11 cellular contexts compared by ENCODE assay signal in the genomic region with DNA sequence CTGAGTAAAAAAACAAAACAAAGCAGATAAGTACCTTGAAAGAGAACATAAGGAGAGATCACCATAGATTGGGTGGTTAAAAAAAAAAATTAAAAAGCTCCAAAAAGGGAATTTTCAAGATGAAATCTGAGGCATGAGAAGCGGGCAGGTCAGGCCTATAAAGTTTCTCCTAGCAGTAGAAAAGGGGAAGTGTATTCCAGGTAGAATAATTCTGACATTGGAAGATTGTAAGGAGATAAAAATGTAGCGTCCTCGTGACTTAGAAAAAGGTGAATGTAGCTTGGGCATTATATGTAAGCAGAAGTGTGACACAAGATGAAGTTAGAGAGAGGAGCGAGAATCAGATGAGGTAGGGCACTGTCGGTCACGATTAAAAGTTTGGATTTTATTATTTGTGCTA. TPM values are rescaled to one million over a fixed set of nuclear protein-coding genes. Genes with fewer than 3 reads are reported as not detected.
"Had no signal": no experiment of that assay in that cellular context is flagged by ENCODE, and none has a peak within 500 bp of the region (broad histone marks: within the 10 kb centered on the region; RNA-seq: fewer than 3 reads in every experiment).

No MANE protein-coding gene starts in this region.

- H3K27ac ChIP-seq: GM23248 had no signal

- H3K4me2 ChIP-seq: GM23338 had no signal

- H3K27ac Mint-ChIP-seq: GM23338, H9, HFFc6 had no signal

- DNase-seq: GM23248, GOT3, H7, H9, HCEC 1CT, HFFc6 had no signal

- H3K9ac ChIP-seq: GM23248 had no signal

- H3K4me3 Mint-ChIP-seq: GM23338, H9, HFFc6 had no signal

- H2AFZ ChIP-seq: GM23248 had no signal

- H3K4me3 ChIP-seq: GM23248, GM23338, HAP-1 had no signal

- H3K36me3 ChIP-seq: HAP-1 had no signal

- ATAC-seq: GM23338, HCT116 had no signal

- H3K9me3 Mint-ChIP-seq: GM23338, H9 had no signal

- H3K9me3 ChIP-seq: HAP-1 had no signal

- FAIRE-seq: H1, H54 had no signal

RNA-seq across cellular contexts. Expression of a gene that starts 9.1 kb away (rescaled TPM):
- total RNA-seq: GM23248 had no signal
- polyA plus RNA-seq: GM23248 had no signal
